ENCODE assay signal across 19 cellular contexts in genomic region chr18:62876106-62876505, GRCh38.
DNase-seq lines count a peak whose midpoint lies in the region; ATAC-seq, FAIRE-seq and TF ChIP-seq lines count a peak whose summit lies in the region.
"Had no signal": no experiment of that assay in that cellular context is flagged by ENCODE, and none has a peak within 500 bp of the region (broad histone marks: within the 10 kb centered on the region; RNA-seq: fewer than 3 reads in every experiment).

No MANE protein-coding gene starts in this region.

- H3K27me3 ChIP-seq in SK-N-SH (ENCODE audit: insufficient read depth) (no peaks in the 10 kb centered on the region), Karpas-422 (ENCODE audit: low read length) (no peaks in the 10 kb centered on the region)
- H3K27me3 ChIP-seq: BE2C had no signal

- H3K4me1 ChIP-seq in SK-N-SH (ENCODE audit: control insufficient read depth in 1 of 2, insufficient read depth in 2 of 2, low read depth in 1 of 2, low read length in 1 of 2) (peaks cover 0 to 16% of the 10 kb centered on the region in 2 experiments; a peak in 2 of 4 replicates), Karpas-422 (ENCODE audit: low read length) (no peaks in the 10 kb centered on the region)
- H3K4me1 ChIP-seq: BE2C had no signal

- no peaks in the 10 kb centered on the region for H3K9me3 ChIP-seq in SK-N-SH
- H3K9me3 ChIP-seq in Karpas-422 (ENCODE audit: low read length) = no peaks in the 10 kb centered on the region
- H3K9me3 ChIP-seq: BE2C had no signal

- DNase-seq in SK-N-SH (no peak), RCC 7860 (ENCODE audit: low spot score) (peak; percentile 5), kidney tubule cell (ENCODE audit: low spot score) (peak; percentile 34), Karpas-422 (no peak), urothelium cell line (ENCODE audit: low spot score) (no peak), NCI-H128 (lab: John Stamatoyannopoulos, UW; ENCODE audit: unreplicated experiment) (no peak)
- no peak for DNase-seq in activated CD4-positive, alpha-beta memory T cell treated with anti-CD3 and anti-CD28 coated beads, Interleukin-2, amount 10 ng/mL, durations not matched to agents 7 days and 5 days
- DNase-seq: BE2C; CD4-positive, alpha-beta memory T cell; DND-41; MM.1S; NCI-H1105; NCI-H187; NCI-H69; NK-92 treated with Interleukin-12 subunit alpha and Interleukin-12 subunit beta, amount 100 ng/mL, for 24 hours had no signal

- CTCF ChIA-PET in SK-N-SH (lab: Yijun Ruan, JAX) = no interaction called here
- CTCF ChIA-PET in activated CD4-positive, alpha-beta memory T cell treated with anti-CD3 and anti-CD28 coated beads, Interleukin-2, amount 10 ng/mL, durations not matched to agents 7 days and 5 days (lab: Charles Lee) = no interaction called here

- no peak for TF ChIP-seq CTCF in SK-N-SH (IDR thresholded peaks at IDR 0.05)

- no peak overlapping the region for H2AFZ ChIP-seq in SK-N-SH (ENCODE audit: low read depth)
- no peak overlapping the region for H2AFZ ChIP-seq in Karpas-422 (ENCODE audit: low read length)

- H3K4me1 Mint-ChIP-seq in activated CD4-positive, alpha-beta memory T cell treated with anti-CD3 and anti-CD28 coated beads, Interleukin-2, amount 10 ng/mL, durations not matched to agents 7 days and 5 days = peaks cover 13% of the 10 kb centered on the region

- H3K27ac ChIP-seq in SK-N-SH (ENCODE audit: low read depth in 2 of 2, low read length in 1 of 2) (no peak overlapping the region), Karpas-422 (ENCODE audit: low read length) (no peak overlapping the region)
- H3K27ac ChIP-seq: 22Rv1, KMS-11 had no signal

- H3K36me3 Mint-ChIP-seq in activated CD4-positive, alpha-beta memory T cell treated with anti-CD3 and anti-CD28 coated beads, Interleukin-2, amount 10 ng/mL, durations not matched to agents 7 days and 5 days (ENCODE audit: low read depth) = no peaks in the 10 kb centered on the region
- H3K36me3 Mint-ChIP-seq: CD4-positive, alpha-beta memory T cell had no signal

- FAIRE-seq in RCC 7860 (lab: Jason Lieb, UNC) = no peak
- no peak for FAIRE-seq in urothelium cell line (lab: Jason Lieb, UNC)
- FAIRE-seq: G401.6 had no signal

- H3K27ac Mint-ChIP-seq in activated CD4-positive, alpha-beta memory T cell treated with anti-CD3 and anti-CD28 coated beads, Interleukin-2, amount 10 ng/mL, durations not matched to agents 7 days and 5 days = no peak overlapping the region
- H3K27ac Mint-ChIP-seq: CD4-positive, alpha-beta memory T cell had no signal

- H3K9me2 ChIP-seq in SK-N-SH (no peaks in the 10 kb centered on the region), Karpas-422 (replicated peaks; ENCODE audit: insufficient read depth, low read length) (no peaks in the 10 kb centered on the region)

- H3K4me3 Mint-ChIP-seq in activated CD4-positive, alpha-beta memory T cell treated with anti-CD3 and anti-CD28 coated beads, Interleukin-2, amount 10 ng/mL, durations not matched to agents 7 days and 5 days = no peak overlapping the region
- H3K4me3 Mint-ChIP-seq: CD4-positive, alpha-beta memory T cell had no signal

- WGBS in SK-N-SH (ENCODE audit: low lambda C conversion rate) = 86% methylated on average over 4 of the region's 4 CpGs

- peaks cover 16% of the 10 kb centered on the region for H3F3A ChIP-seq in SK-N-SH (replicated peaks; ENCODE audit: insufficient read depth)

- H4K20me1 ChIP-seq in SK-N-SH (ENCODE audit: insufficient read depth) (no peaks in the 10 kb centered on the region), Karpas-422 (ENCODE audit: insufficient read depth, low read depth, low read length) (no peaks in the 10 kb centered on the region)

- POLR2A ChIA-PET in SK-N-SH (lab: Yijun Ruan, JAX) = no interaction called here
- POLR2A ChIA-PET in activated CD4-positive, alpha-beta memory T cell treated with anti-CD3 and anti-CD28 coated beads, Interleukin-2, amount 10 ng/mL, durations not matched to agents 7 days and 5 days (lab: Charles Lee) = no interaction called here

- no peak for TF ChIP-seq EP300 in SK-N-SH (IDR thresholded peaks at IDR 0.05; ENCODE audit: borderline replicate concordance in 1 of 2, low read depth in 1 of 2, low read length in 1 of 2)

- no peaks in the 10 kb centered on the region for H3K79me2 ChIP-seq in SK-N-SH (ENCODE audit: insufficient read depth)
- no peaks in the 10 kb centered on the region for H3K79me2 ChIP-seq in Karpas-422 (ENCODE audit: low read length)

- H3K4me3 ChIP-seq in SK-N-SH (ENCODE audit: low read depth in 2 of 2, low read length in 1 of 2) (no peak overlapping the region), Karpas-422 (ENCODE audit: low read length) (no peak overlapping the region)

- no peak for TF ChIP-seq RAD21 in SK-N-SH (IDR thresholded peaks at IDR 0.05; ENCODE audit: low read length)

- H3K27me3 Mint-ChIP-seq in activated CD4-positive, alpha-beta memory T cell treated with anti-CD3 and anti-CD28 coated beads, Interleukin-2, amount 10 ng/mL, durations not matched to agents 7 days and 5 days = no peaks in the 10 kb centered on the region
- H3K27me3 Mint-ChIP-seq: CD4-positive, alpha-beta memory T cell had no signal

- H3K4me2 ChIP-seq in SK-N-SH = no peak overlapping the region
- H3K4me2 ChIP-seq in Karpas-422 (ENCODE audit: low read depth, low read length, poor library complexity, severe bottlenecking) = no peak overlapping the region
- H3K4me2 ChIP-seq: KMS-11 had no signal

- no peak for ATAC-seq in SK-N-SH treated with all-trans-retinoic acid at 6 μM for 48 hours

- no peaks in the 10 kb centered on the region for H3K9me3 Mint-ChIP-seq in activated CD4-positive, alpha-beta memory T cell treated with anti-CD3 and anti-CD28 coated beads, Interleukin-2, amount 10 ng/mL, durations not matched to agents 7 days and 5 days
- H3K9me3 Mint-ChIP-seq: CD4-positive, alpha-beta memory T cell had no signal

- H3K36me3 ChIP-seq in SK-N-SH (replicated peaks in 1 of 2; ENCODE audit: control insufficient read depth in 1 of 2, insufficient read depth in 2 of 2, low read length in 1 of 2) (no peaks in the 10 kb centered on the region), Karpas-422 (ENCODE audit: insufficient read depth, low read length) (no peaks in the 10 kb centered on the region)
- H3K36me3 ChIP-seq: BE2C had no signal

- H3K9ac ChIP-seq in SK-N-SH (no peak overlapping the region), Karpas-422 (ENCODE audit: low read length) (no peak overlapping the region)
- H3K9ac ChIP-seq: KMS-11 had no signal

TF ChIP-seq in SK-N-SH treated with all-trans-retinoic acid at 6 μM for 48 hours, 23 proteins besides CTCF, POLR2A, EP300 and RAD21:
- TF ChIP-seq ISL1 (CRISPR knock-in tag; IDR thresholded peaks at IDR 0.05) (peak; percentile 17; the same call in 1 of the 2 replicates), BACH2 (CRISPR knock-in tag; IDR thresholded peaks at IDR 0.05; ENCODE audit: borderline replicate concordance) (no peak)

TF ChIP-seq in SK-N-SH, 30 proteins besides CTCF, POLR2A, EP300 and RAD21:
- TF ChIP-seq FOSL2 (IDR thresholded peaks at IDR 0.05; ENCODE audit: borderline replicate concordance, low read depth) (no peak), IRF3 (IDR thresholded peaks at IDR 0.05; ENCODE audit: low read depth, low read length) (no peak), FOXM1 (IDR thresholded peaks at IDR 0.05; ENCODE audit: low read depth) (no peak), GABPA (IDR thresholded peaks at IDR 0.05; ENCODE audit: low read depth) (no peak), FOXJ3 (CRISPR knock-in tag; IDR thresholded peaks at IDR 0.05) (no peak), RCOR1 (IDR thresholded peaks at IDR 0.05; ENCODE audit: low read length) (no peak)
TF ChIP-seq in SK-N-SH: peak in this region for 0.

Comparison
In these comparisons a context has a peak if more than half of its experiments do, and no peak if none do; other contexts are left out.
1. DNase-seq: peak in RCC 7860 (single experiment) and kidney tubule cell (single experiment); none in SK-N-SH (single experiment), Karpas-422 (single experiment), urothelium cell line (single experiment), activated CD4-positive, alpha-beta memory T cell treated with anti-CD3 and anti-CD28 coated beads, Interleukin-2, amount 10 ng/mL, durations not matched to agents 7 days and 5 days (single experiment) and NCI-H128 (single experiment).